ENCODE assay signal across 20 cellular contexts in genomic region chr6:26412225-26412624, GRCh38. TPM values are rescaled to one million over a fixed set of nuclear protein-coding genes. Genes with fewer than 3 reads are reported as not detected.
A peak's percentile ranks its signal among the peaks of the same experiment; 100 is the strongest.
DNase-seq lines count a peak whose midpoint lies in the region; ATAC-seq, FAIRE-seq and TF ChIP-seq lines count a peak whose summit lies in the region.
"Had no signal": no experiment of that assay in that cellular context is flagged by ENCODE, and none has a peak within 500 bp of the region (broad histone marks: within the 10 kb centered on the region; RNA-seq: fewer than 3 reads in every experiment).

No MANE protein-coding gene starts in this region.

- no peak overlapping the region for H4K8ac ChIP-seq in H9 (replicated peaks; ENCODE audit: insufficient read length, low read depth, low read length)

- no peaks in the 10 kb centered on the region for H4K20me1 ChIP-seq in H9 (ENCODE audit: control insufficient read depth, insufficient read depth, insufficient read length)

- no peak for ATAC-seq in effector memory CD8-positive, alpha-beta T cell (replicated peaks)
- ATAC-seq in stimulated activated effector memory CD8-positive, alpha-beta T cell treated with anti-CD3 and anti-CD28 coated beads, Interleukin-12 subunit alpha, Interleukin-12 subunit beta, amount 100 ng/mL, for 72 hours: no peak
- ATAC-seq: psoas muscle, Right ventricle myocardium inferior, T-cell had no signal

- H3K4ac ChIP-seq in H9 (ENCODE audit: low read depth, low read length): no peak overlapping the region

- no peak overlapping the region for H2BK20ac ChIP-seq in H9 (ENCODE audit: low read depth, low read length, poor library complexity, severe bottlenecking)

- no peak overlapping the region for H3K27ac ChIP-seq in H9 (ENCODE audit: insufficient read length, low read depth, low read length)
- H3K27ac ChIP-seq: heart left ventricle, psoas muscle had no signal

- no peak for TF ChIP-seq POLR2A in GM12892 (IDR thresholded peaks at IDR 0.05; ENCODE audit: low read depth, low read length)

- no peaks in the 10 kb centered on the region for H3K4me1 ChIP-seq in H9 (ENCODE audit: insufficient read depth, low read length)
- H3K4me1 ChIP-seq: heart left ventricle, psoas muscle had no signal

- peaks cover 79% of the 10 kb centered on the region for H3K36me3 Mint-ChIP-seq in activated T-cell treated with anti-CD3 and anti-CD28 coated beads, Interleukin-2, amount 50 U/mL, for 24 hours (ENCODE audit: low read depth)
- peaks cover 0 to 3% (median 2%) of the 10 kb centered on the region in 3 experiments; a peak in 3 of 7 replicates for H3K36me3 Mint-ChIP-seq in H9 (ENCODE audit: insufficient read depth in 1 of 3, low read depth in 3 of 3)
- peaks cover 55% of the 10 kb centered on the region for H3K36me3 Mint-ChIP-seq in effector memory CD8-positive, alpha-beta T cell (ENCODE audit: insufficient read depth)
- peaks cover 62% of the 10 kb centered on the region for H3K36me3 Mint-ChIP-seq in stimulated activated effector memory CD8-positive, alpha-beta T cell treated with anti-CD3 and anti-CD28 coated beads, Interleukin-12 subunit alpha, Interleukin-12 subunit beta, amount 100 ng/mL, for 72 hours
- peaks cover 50% of the 10 kb centered on the region for H3K36me3 Mint-ChIP-seq in mesothelial cell of epicardium

- no peak overlapping the region for H2BK5ac ChIP-seq in H9 (ENCODE audit: insufficient read length, low read length)

- no peak overlapping the region for H2AFZ ChIP-seq in H9 (ENCODE audit: low read length)

- H3K4me3 Mint-ChIP-seq in activated T-cell treated with anti-CD3 and anti-CD28 coated beads, Interleukin-2, amount 50 U/mL, for 24 hours: no peak overlapping the region
- H3K4me3 Mint-ChIP-seq in H9 (no peak overlapping the region; a peak in 1 of 5 replicates), mesothelial cell of epicardium (no peak overlapping the region)
- H3K4me3 Mint-ChIP-seq in effector memory CD8-positive, alpha-beta T cell: no peak overlapping the region
- H3K4me3 Mint-ChIP-seq in stimulated activated effector memory CD8-positive, alpha-beta T cell treated with anti-CD3 and anti-CD28 coated beads, Interleukin-12 subunit alpha, Interleukin-12 subunit beta, amount 100 ng/mL, for 72 hours: no peak overlapping the region
- H3K4me3 Mint-ChIP-seq: activated CD4-positive, alpha-beta T cell treated with anti-CD3 and anti-CD28 coated beads, Interleukin-2, amount 10 ng/mL, durations not matched to agents 7 days and 5 days; CD14-positive monocyte; T-cell had no signal

- no peak overlapping the region for H3K23ac ChIP-seq in H9 (ENCODE audit: insufficient read length, low read depth, low read length)

- H3K56ac ChIP-seq in H9 (ENCODE audit: insufficient read length, low read depth, low read length): no peak overlapping the region

- no peak overlapping the region for H2BK15ac ChIP-seq in H9 (ENCODE audit: low read depth, low read length)

- no peaks in the 10 kb centered on the region for H3K23me2 ChIP-seq in H9 (ENCODE audit: insufficient read length, low read depth, low read length, poor library complexity, severe bottlenecking)

- H3T11ph ChIP-seq in H9 (ENCODE audit: low read length): no peak overlapping the region

- no peaks in the 10 kb centered on the region for H3K79me2 ChIP-seq in H9 (ENCODE audit: insufficient read depth, low read length)

- no peak overlapping the region for H3K18ac ChIP-seq in H9 (ENCODE audit: insufficient read length, low read depth, low read length)

- no peak overlapping the region for H3K14ac ChIP-seq in H9 (ENCODE audit: insufficient read depth, low read length)

- TF ChIP-seq CTCF in H9 (conservative IDR thresholded peaks at IDR 0.05): no peak
- no peak for TF ChIP-seq CTCF in mesothelial cell of epicardium (IDR thresholded peaks at IDR 0.05; ENCODE audit: unreplicated experiment)

- H3K9me3 ChIP-seq in H9 (ENCODE audit: control insufficient read depth, low read depth, low read length): no peaks in the 10 kb centered on the region
- H3K9me3 ChIP-seq: psoas muscle had no signal

- H3K27ac Mint-ChIP-seq in activated T-cell treated with anti-CD3 and anti-CD28 coated beads, Interleukin-2, amount 50 U/mL, for 24 hours: peak overlapping the region; percentile 16
- H3K27ac Mint-ChIP-seq in H9 (peak overlapping the region in 2 of 3 experiments; percentile 10 to 26; a peak in 2 of 7 replicates), mesothelial cell of epicardium (no peak overlapping the region)
- H3K27ac Mint-ChIP-seq in effector memory CD8-positive, alpha-beta T cell: peak overlapping the region; percentile 86 to 88
- peak overlapping the region; percentile 72 for H3K27ac Mint-ChIP-seq in stimulated activated effector memory CD8-positive, alpha-beta T cell treated with anti-CD3 and anti-CD28 coated beads, Interleukin-12 subunit alpha, Interleukin-12 subunit beta, amount 100 ng/mL, for 72 hours
- H3K27ac Mint-ChIP-seq: activated CD4-positive, alpha-beta T cell treated with anti-CD3 and anti-CD28 coated beads, Interleukin-2, amount 10 ng/mL, durations not matched to agents 7 days and 5 days had no signal

- WGBS in H9 (ENCODE audit: extremely low coverage, insufficient read length, low lambda C conversion rate): no CpG with 5 or more reads among the region's 3 CpGs

- no peaks in the 10 kb centered on the region for H3K79me1 ChIP-seq in H9 (ENCODE audit: insufficient read depth, low read depth, low read length, poor library complexity, severe bottlenecking)

- no peak for FAIRE-seq in GM12892 (lab: Jason Lieb, UNC)
- FAIRE-seq: colon had no signal

- H3K9me3 Mint-ChIP-seq in activated T-cell treated with anti-CD3 and anti-CD28 coated beads, Interleukin-2, amount 50 U/mL, for 24 hours: peaks cover 9% of the 10 kb centered on the region
- H3K9me3 Mint-ChIP-seq in H9 (peaks cover 7 to 8% of the 10 kb centered on the region in 2 experiments), mesothelial cell of epicardium (peaks cover 3% of the 10 kb centered on the region)
- H3K9me3 Mint-ChIP-seq in effector memory CD8-positive, alpha-beta T cell: no peaks in the 10 kb centered on the region
- H3K9me3 Mint-ChIP-seq in stimulated activated effector memory CD8-positive, alpha-beta T cell treated with anti-CD3 and anti-CD28 coated beads, Interleukin-12 subunit alpha, Interleukin-12 subunit beta, amount 100 ng/mL, for 72 hours: peaks cover 2% of the 10 kb centered on the region

- no peak overlapping the region for H3K4me2 ChIP-seq in H9 (ENCODE audit: insufficient read depth, insufficient read length, low read length)

- no peak overlapping the region for H2BK12ac ChIP-seq in H9 (ENCODE audit: insufficient read length, low read depth, low read length)

- no peak overlapping the region for H2BK120ac ChIP-seq in H9 (ENCODE audit: low read depth, low read length, poor library complexity, severe bottlenecking)

- H3K9ac ChIP-seq in H9 (ENCODE audit: extremely low read depth, insufficient read length, low read length): no peak overlapping the region

- no peak overlapping the region for H2AK5ac ChIP-seq in H9 (ENCODE audit: insufficient read length, low read length)

- no peak for DNase-seq in activated T-cell treated with anti-CD3 and anti-CD28 coated beads, Interleukin-2, amount 50 U/mL, for 24 hours
- DNase-seq in activated T-cell treated with anti-CD3 and anti-CD28 coated beads for 4 hours: no peak
- DNase-seq in H9: peak; percentile 49
- DNase-seq in effector memory CD8-positive, alpha-beta T cell: no peak
- no peak for DNase-seq in stimulated activated effector memory CD8-positive, alpha-beta T cell treated with anti-CD3 and anti-CD28 coated beads, Interleukin-12 subunit alpha, Interleukin-12 subunit beta, amount 100 ng/mL, for 72 hours (ENCODE audit: low spot score in 2 of 2)
- DNase-seq in occipital lobe (lab: John Stamatoyannopoulos, UW): no peak
- DNase-seq in mesothelial cell of epicardium (ENCODE audit: low spot score in 2 of 2, unreplicated experiment in 2 of 2): no peak
- DNase-seq in GM12892 (ENCODE audit: insufficient read length): no peak
- DNase-seq: activated CD4-positive, alpha-beta T cell treated with anti-CD3 and anti-CD28 coated beads, Interleukin-2, amount 10 ng/mL, durations not matched to agents 7 days and 5 days; activated CD8-positive, alpha-beta memory T cell treated with anti-CD3 and anti-CD28 coated beads, Interleukin-2, amount 50 U/mL, for 4 hours; heart left ventricle; KG1; NCI-H1048; NCI-H2081 treated with DMSO at 0.1 percent for 48 hours; psoas muscle; stimulated activated CD4-positive, alpha-beta T cell treated with anti-CD3 and anti-CD28 coated beads, Interleukin-2, amount 100 ng/mL, for 48 hours; T-cell had no signal

- H4K91ac ChIP-seq in H9 (ENCODE audit: insufficient read length, low read depth, low read length): no peak overlapping the region

- H3K27me3 ChIP-seq in H9 (ENCODE audit: insufficient read depth, low read length): no peaks in the 10 kb centered on the region
- H3K27me3 ChIP-seq: heart left ventricle had no signal

- H3K27me3 Mint-ChIP-seq in activated T-cell treated with anti-CD3 and anti-CD28 coated beads, Interleukin-2, amount 50 U/mL, for 24 hours: no peaks in the 10 kb centered on the region
- H3K27me3 Mint-ChIP-seq in H9 (ENCODE audit: low read depth) (peaks cover 3% of the 10 kb centered on the region; the same call in 1 of the 2 replicates), mesothelial cell of epicardium (ENCODE audit: low read depth) (peaks cover 2% of the 10 kb centered on the region)
- no peaks in the 10 kb centered on the region for H3K27me3 Mint-ChIP-seq in effector memory CD8-positive, alpha-beta T cell
- H3K27me3 Mint-ChIP-seq: activated CD4-positive, alpha-beta T cell treated with anti-CD3 and anti-CD28 coated beads, Interleukin-2, amount 10 ng/mL, durations not matched to agents 7 days and 5 days; T-cell had no signal

- peaks cover 18% of the 10 kb centered on the region for H3K4me1 Mint-ChIP-seq in activated T-cell treated with anti-CD3 and anti-CD28 coated beads, Interleukin-2, amount 50 U/mL, for 24 hours (ENCODE audit: low read depth)
- H3K4me1 Mint-ChIP-seq in H9 (peaks cover 16 to 18% of the 10 kb centered on the region in 2 experiments), mesothelial cell of epicardium (peaks cover 7% of the 10 kb centered on the region)
- peaks cover 22 to 33% of the 10 kb centered on the region in 2 donors for H3K4me1 Mint-ChIP-seq in effector memory CD8-positive, alpha-beta T cell (ENCODE audit: low read depth in 2 of 2)
- H3K4me1 Mint-ChIP-seq in stimulated activated effector memory CD8-positive, alpha-beta T cell treated with anti-CD3 and anti-CD28 coated beads, Interleukin-12 subunit alpha, Interleukin-12 subunit beta, amount 100 ng/mL, for 72 hours: peaks cover 25% of the 10 kb centered on the region

- H4K5ac ChIP-seq in H9 (ENCODE audit: insufficient read length, low read depth, low read length): no peak overlapping the region

RNA-seq across cellular contexts. Expression of gene BTN3A1, which starts 10.2 kb away (rescaled TPM):
- total RNA-seq in H9 (2021) (2.5 and 3.1 TPM in 2 replicates), occipital lobe (17.5 TPM), mesothelial cell of epicardium (37.2 to 39.8 TPM (median 39.0 TPM) in 3 replicates)
- 42.5 TPM for polyA plus RNA-seq in GM12892 (2012; ENCODE audit: missing spikeins)

RNA-seq across cellular contexts. Expression of gene BTN3A3, which starts 28.1 kb away (rescaled TPM):
- total RNA-seq in H9 (2021) (1.9 and 2.0 TPM in 2 replicates), occipital lobe (2.8 TPM), mesothelial cell of epicardium (15.4 to 17.2 TPM (median 16.3 TPM) in 3 replicates)
- 31.0 TPM for polyA plus RNA-seq in GM12892 (2012; ENCODE audit: missing spikeins)

RNA-seq across cellular contexts. Expression of gene BTN2A2, which starts 29.3 kb away (rescaled TPM):
- total RNA-seq in H9 (2021) (14.4 and 17.4 TPM in 2 replicates), occipital lobe (4.2 TPM), mesothelial cell of epicardium (37.9 to 39.0 TPM (median 38.4 TPM) in 3 replicates)
- polyA plus RNA-seq in GM12892 (2012; ENCODE audit: missing spikeins): 40.1 TPM

RNA-seq across cellular contexts. Expression of gene BTN2A1, which starts 45.5 kb away (rescaled TPM):
- 17.6 and 18.4 TPM in 2 replicates for total RNA-seq in H9 (2021)
- total RNA-seq in occipital lobe: 13.1 TPM
- total RNA-seq in mesothelial cell of epicardium: 27.2 to 30.5 TPM (median 29.2 TPM) in 3 replicates
- polyA plus RNA-seq in GM12892 (2012; ENCODE audit: missing spikeins): 16.3 TPM

RNA-seq across cellular contexts. Expression of gene BTN3A2, which starts 47.2 kb away (rescaled TPM):
- total RNA-seq in H9 (2021) (3.3 and 4.0 TPM in 2 replicates), occipital lobe (2.3 TPM), mesothelial cell of epicardium (19.2 to 21.5 TPM (median 21.3 TPM) in 3 replicates)
- polyA plus RNA-seq in GM12892 (2012; ENCODE audit: missing spikeins): 65.0 TPM
